34 cellular contexts compared by ENCODE assay signal in genomic region chr1:229922249-229922648, GRCh38.
"Had no signal": no experiment of that assay in that cellular context is flagged by ENCODE, and none has a peak within 500 bp of the region (broad histone marks: within the 10 kb centered on the region; RNA-seq: fewer than 3 reads in every experiment).

No MANE protein-coding gene starts in this region.

- H3K27ac ChIP-seq: KMS-11 had no signal

- H3K9ac ChIP-seq: KMS-11 had no signal

- H3K4me3 ChIP-seq: MG63 had no signal

- H3K9me3 ChIP-seq: MG63 had no signal

- DNase-seq: Karpas-422, Kasumi-1, KG1, MG63, MM.1S, MV-4-11, NCI-H1048, NCI-H1092, NCI-H1092 treated with DMSO at 0.1 percent for 48 hours, NCI-H1105, NCI-H1105 treated with DMSO at 0.1 percent for 48 hours, NCI-H1417, NCI-H1417 treated with DMSO at 0.1 percent for 48 hours, NCI-H1436, NCI-H1436 treated with DMSO at 0.1 percent for 48 hours, NCI-H146, NCI-H1694, NCI-H1694 treated with DMSO at 0.1 percent for 48 hours, NCI-H187, NCI-H187 treated with DMSO at 0.1 percent for 48 hours, NCI-H1930, NCI-H2029, NCI-H2029 treated with DMSO at 0.1 percent for 48 hours, NCI-H2081, NCI-H2081 treated with DMSO at 0.1 percent for 48 hours, NCI-H2107, NCI-H2171, NCI-H2171 treated with DMSO at 0.1 percent for 48 hours, NCI-H2227 treated with DMSO at 0.1 percent for 48 hours, NCI-H226, NCI-H345, NCI-H446, NCI-H446 treated with DMSO at 0.1 percent for 48 hours had no signal

- H3K4me2 ChIP-seq: KMS-11 had no signal

- H3K36me3 ChIP-seq: MG63 had no signal

- H3K27me3 ChIP-seq: MG63 had no signal
